14 cellular contexts compared by ENCODE assay signal in genomic region chr2:96250188-96250587, GRCh38. TPM values are rescaled to one million over a fixed set of nuclear protein-coding genes. Genes with fewer than 3 reads are reported as not detected.
A peak's percentile ranks its signal among the peaks of the same experiment; 100 is the strongest.
DNase-seq lines count a peak whose midpoint lies in the region; FAIRE-seq and TF ChIP-seq lines count a peak whose summit lies in the region.
"Had no signal": no experiment of that assay in that cellular context is flagged by ENCODE, and none has a peak within 500 bp of the region (broad histone marks: within the 10 kb centered on the region; RNA-seq: fewer than 3 reads in every experiment).

No MANE protein-coding gene starts in this region.

- no peaks in the 10 kb centered on the region for H3K9me3 ChIP-seq in kidney (ENCODE audit: control insufficient read depth in 1 of 2, low read length in 2 of 2)
- no peaks in the 10 kb centered on the region for H3K9me3 ChIP-seq in subcutaneous abdominal adipose tissue (ENCODE audit: control insufficient read depth in 5 of 5, low read length in 5 of 5)
- H3K9me3 ChIP-seq: vagina had no signal

- no peak for DNase-seq in activated naive CD4-positive, alpha-beta T cell treated with anti-CD3 and anti-CD28 coated beads, Interleukin-2, amount 10 ng/mL, durations not matched to agents 7 days and 5 days
- DNase-seq in activated naive CD4-positive, alpha-beta T cell treated with anti-CD3 and anti-CD28 coated beads, Interleukin-2, amount 50 U/mL, for 16 hours: no peak
- DNase-seq in activated CD4-positive, alpha-beta memory T cell treated with anti-CD3 and anti-CD28 coated beads, Interleukin-2, amount 10 ng/mL, durations not matched to agents 7 days and 5 days: no peak
- DNase-seq in kidney: peak; percentile 43
- DNase-seq in EL: no peak
- DNase-seq in erythroblast (lab: John Stamatoyannopoulos, UW): no peak
- no peak for DNase-seq in COR-L47 (lab: John Stamatoyannopoulos, UW)
- DNase-seq: activated gamma-delta T cell treated with Interleukin-2 at 50 U/mL for 16 hours, foreskin keratinocyte, MM.1S had no signal

- CTCF ChIA-PET in activated naive CD4-positive, alpha-beta T cell treated with anti-CD3 and anti-CD28 coated beads, Interleukin-2, amount 10 ng/mL, durations not matched to agents 7 days and 5 days (lab: Charles Lee): no interaction called here
- CTCF ChIA-PET in activated CD4-positive, alpha-beta memory T cell treated with anti-CD3 and anti-CD28 coated beads, Interleukin-2, amount 10 ng/mL, durations not matched to agents 7 days and 5 days (lab: Charles Lee): no interaction called here

- POLR2A ChIA-PET in activated CD4-positive, alpha-beta memory T cell treated with anti-CD3 and anti-CD28 coated beads, Interleukin-2, amount 10 ng/mL, durations not matched to agents 7 days and 5 days (lab: Charles Lee): interaction anchor here (1.1 to 2.3 kb wide), 3 partner anchors 9 to 42 kb away, joined by 3 to 7 read pairs (median 3); partner anchors contain the start of gene STARD7

- H3K36me3 ChIP-seq in kidney (ENCODE audit: control insufficient read depth in 1 of 2, insufficient read depth in 2 of 2, low read length in 2 of 2) (peaks cover 22 to 27% of the 10 kb centered on the region in 2 donors), subcutaneous abdominal adipose tissue (ENCODE audit: control insufficient read depth in 5 of 5, insufficient read depth in 5 of 5, low read length in 5 of 5) (peaks cover 2 to 37% (median 35%) of the 10 kb centered on the region in 5 donors)

- no peak for TF ChIP-seq POLR2A in erythroblast (IDR thresholded peaks at IDR 0.05; ENCODE audit: low read length)

- peaks cover 60% of the 10 kb centered on the region for H3K36me3 Mint-ChIP-seq in activated naive CD4-positive, alpha-beta T cell treated with anti-CD3 and anti-CD28 coated beads, Interleukin-2, amount 10 ng/mL, durations not matched to agents 7 days and 5 days
- H3K36me3 Mint-ChIP-seq in activated CD4-positive, alpha-beta memory T cell treated with anti-CD3 and anti-CD28 coated beads, Interleukin-2, amount 10 ng/mL, durations not matched to agents 7 days and 5 days (ENCODE audit: low read depth): peaks cover 59% of the 10 kb centered on the region

- no peaks in the 10 kb centered on the region for H3K27me3 ChIP-seq in subcutaneous abdominal adipose tissue (ENCODE audit: control insufficient read depth in 5 of 5, insufficient read depth in 4 of 5, low read length in 5 of 5)
- H3K27me3 ChIP-seq: foreskin keratinocyte, vagina had no signal

- H3K4me1 ChIP-seq in kidney (ENCODE audit: control insufficient read depth in 1 of 2, insufficient read depth in 1 of 2, low read depth in 1 of 2, low read length in 2 of 2) (peaks cover 15 to 34% of the 10 kb centered on the region in 2 donors), subcutaneous abdominal adipose tissue (ENCODE audit: control insufficient read depth in 5 of 5, insufficient read depth in 5 of 5, low read length in 5 of 5) (peaks cover 12 to 63% (median 53%) of the 10 kb centered on the region in 5 donors)
- H3K4me1 ChIP-seq: foreskin keratinocyte had no signal

- H3K27ac ChIP-seq in kidney (ENCODE audit: low read depth in 2 of 2, low read length in 2 of 2) (peak overlapping the region in 1 of 2 donors; percentile 66), subcutaneous abdominal adipose tissue (ENCODE audit: low read depth, low read length) (peak overlapping the region; percentile 44)
- H3K27ac ChIP-seq: foreskin keratinocyte had no signal

- peak overlapping the region; percentile 55 for H3K27ac Mint-ChIP-seq in activated naive CD4-positive, alpha-beta T cell treated with anti-CD3 and anti-CD28 coated beads, Interleukin-2, amount 10 ng/mL, durations not matched to agents 7 days and 5 days
- peak overlapping the region; percentile 48 for H3K27ac Mint-ChIP-seq in activated CD4-positive, alpha-beta memory T cell treated with anti-CD3 and anti-CD28 coated beads, Interleukin-2, amount 10 ng/mL, durations not matched to agents 7 days and 5 days

- FAIRE-seq in kidney (lab: Jason Lieb, UNC): no peak
- FAIRE-seq: keratinocyte had no signal

- no peak overlapping the region for H3K4me3 Mint-ChIP-seq in activated naive CD4-positive, alpha-beta T cell treated with anti-CD3 and anti-CD28 coated beads, Interleukin-2, amount 10 ng/mL, durations not matched to agents 7 days and 5 days
- no peak overlapping the region for H3K4me3 Mint-ChIP-seq in activated CD4-positive, alpha-beta memory T cell treated with anti-CD3 and anti-CD28 coated beads, Interleukin-2, amount 10 ng/mL, durations not matched to agents 7 days and 5 days

- peaks cover 50% of the 10 kb centered on the region for H3K4me1 Mint-ChIP-seq in activated naive CD4-positive, alpha-beta T cell treated with anti-CD3 and anti-CD28 coated beads, Interleukin-2, amount 10 ng/mL, durations not matched to agents 7 days and 5 days
- H3K4me1 Mint-ChIP-seq in activated CD4-positive, alpha-beta memory T cell treated with anti-CD3 and anti-CD28 coated beads, Interleukin-2, amount 10 ng/mL, durations not matched to agents 7 days and 5 days: peaks cover 49% of the 10 kb centered on the region

- peaks cover 5% of the 10 kb centered on the region for H3K9me3 Mint-ChIP-seq in activated naive CD4-positive, alpha-beta T cell treated with anti-CD3 and anti-CD28 coated beads, Interleukin-2, amount 10 ng/mL, durations not matched to agents 7 days and 5 days
- peaks cover 8% of the 10 kb centered on the region for H3K9me3 Mint-ChIP-seq in activated CD4-positive, alpha-beta memory T cell treated with anti-CD3 and anti-CD28 coated beads, Interleukin-2, amount 10 ng/mL, durations not matched to agents 7 days and 5 days

- TF ChIP-seq CTCF in kidney (IDR thresholded peaks at IDR 0.05; ENCODE audit: borderline replicate concordance, extremely low read depth, insufficient read depth): no peak

- H3K4me3 ChIP-seq in kidney (ENCODE audit: low read length in 2 of 2): no peak overlapping the region
- H3K4me3 ChIP-seq in subcutaneous abdominal adipose tissue (ENCODE audit: low read depth in 1 of 5, low read length in 5 of 5): no peak overlapping the region
- H3K4me3 ChIP-seq: skin epidermis, vagina had no signal

- no peak overlapping the region for H3K9ac ChIP-seq in kidney (ENCODE audit: low read length in 2 of 2)
- no peak overlapping the region for H3K9ac ChIP-seq in subcutaneous abdominal adipose tissue (ENCODE audit: low read length in 5 of 5)

- no peaks in the 10 kb centered on the region for H3K27me3 Mint-ChIP-seq in activated naive CD4-positive, alpha-beta T cell treated with anti-CD3 and anti-CD28 coated beads, Interleukin-2, amount 10 ng/mL, durations not matched to agents 7 days and 5 days
- no peaks in the 10 kb centered on the region for H3K27me3 Mint-ChIP-seq in activated CD4-positive, alpha-beta memory T cell treated with anti-CD3 and anti-CD28 coated beads, Interleukin-2, amount 10 ng/mL, durations not matched to agents 7 days and 5 days

- intact Hi-C loops in kidney (cut with DNase I): no loop called here

RNA-seq across cellular contexts. Expression of gene TMEM127, which starts 15.6 kb away (rescaled TPM):
- total RNA-seq in activated CD4-positive, alpha-beta memory T cell treated with anti-CD3 and anti-CD28 coated beads, Interleukin-2, amount 10 ng/mL, durations not matched to agents 7 days and 5 days: 10 to 100 TPM; 42.4 to 44.0 TPM
- 72.3 TPM for total RNA-seq in kidney
- polyA plus RNA-seq in kidney (ENCODE audit: insufficient read depth, low read depth, low replicate concordance): 37.4 TPM

RNA-seq across cellular contexts. Expression of gene CIAO1, which starts 15.8 kb away (rescaled TPM):
- 10 to 100 TPM; 64.4 to 67.4 TPM for total RNA-seq in activated CD4-positive, alpha-beta memory T cell treated with anti-CD3 and anti-CD28 coated beads, Interleukin-2, amount 10 ng/mL, durations not matched to agents 7 days and 5 days
- 63.0 TPM for total RNA-seq in kidney
- 48.2 TPM for polyA plus RNA-seq in kidney (ENCODE audit: insufficient read depth, low read depth, low replicate concordance)

RNA-seq across cellular contexts. Expression of gene STARD7, which starts 41.6 kb away (rescaled TPM):
- 100 to 1,000 TPM; 108 to 113 TPM for total RNA-seq in activated CD4-positive, alpha-beta memory T cell treated with anti-CD3 and anti-CD28 coated beads, Interleukin-2, amount 10 ng/mL, durations not matched to agents 7 days and 5 days
- 112 TPM for total RNA-seq in kidney
- 96.6 TPM for polyA plus RNA-seq in kidney (ENCODE audit: insufficient read depth, low read depth, low replicate concordance)

RNA-seq across cellular contexts. Expression of gene SNRNP200, which starts 55.2 kb away (rescaled TPM):
- total RNA-seq in activated CD4-positive, alpha-beta memory T cell treated with anti-CD3 and anti-CD28 coated beads, Interleukin-2, amount 10 ng/mL, durations not matched to agents 7 days and 5 days: 100 to 1,000 TPM; 149 to 156 TPM
- total RNA-seq in kidney: 118 TPM
- polyA plus RNA-seq in kidney (ENCODE audit: insufficient read depth, low read depth, low replicate concordance): 46.7 TPM
